Comparison of ENCODE assay signal across 36 cellular contexts in genomic region chr16:76199681-76200210, GRCh38.
"Had no signal": no experiment of that assay in that cellular context is flagged by ENCODE, and none has a peak within 500 bp of the region (broad histone marks: within the 10 kb centered on the region; RNA-seq: fewer than 3 reads in every experiment).

No MANE protein-coding gene starts in this region.

- H3K4me3 ChIP-seq: cardiac muscle cell, MG63, Peyer's patch had no signal

- H3K36me3 ChIP-seq: cardiac muscle cell, MG63, Peyer's patch, WERI-Rb-1 had no signal

- H3K27ac ChIP-seq: cardiac muscle cell, Peyer's patch, WERI-Rb-1 had no signal

- H3K9me3 ChIP-seq: MG63, Peyer's patch had no signal

- ATAC-seq: activated CD8-positive, alpha-beta memory T cell treated with anti-CD3 and anti-CD28 coated beads, Interleukin-2, amount 10 ng/mL, durations not matched to agents 7 days and 5 days; activated naive CD8-positive, alpha-beta T cell treated with anti-CD3 and anti-CD28 coated beads, Interleukin-2, amount 50 U/mL, for 24 hours; PC-3 had no signal

- H3K27me3 ChIP-seq: cardiac muscle cell, MG63, Peyer's patch had no signal

- H3K4me1 ChIP-seq: Peyer's patch had no signal

- DNase-seq: activated CD4-positive, alpha-beta memory T cell treated with anti-CD3 and anti-CD28 coated beads, Interleukin-2, amount 10 ng/mL, durations not matched to agents 7 days and 5 days; activated CD4-positive, alpha-beta T cell treated with anti-CD3 and anti-CD28 coated beads for 1 hour; activated CD4-positive, alpha-beta T cell treated with anti-CD3 and anti-CD28 coated beads for 48 hours; activated CD4-positive, CD25-positive, alpha-beta regulatory T cell; activated CD8-positive, alpha-beta memory T cell treated with anti-CD3 and anti-CD28 coated beads for 24 hours; activated CD8-positive, alpha-beta memory T cell treated with anti-CD3 and anti-CD28 coated beads, Interleukin-2, amount 10 ng/mL, durations not matched to agents 7 days and 5 days; activated CD8-positive, alpha-beta memory T cell treated with anti-CD3 and anti-CD28 coated beads, Interleukin-2, amount 50 U/mL, for 48 hours; activated effector memory CD4-positive, alpha-beta T cell treated with Interleukin-2 at 50 U/mL for 16 hours; activated naive CD4-positive, alpha-beta T cell treated with anti-CD3 and anti-CD28 coated beads, Interleukin-2, amount 10 ng/mL, durations not matched to agents 7 days and 5 days; activated naive CD8-positive, alpha-beta T cell treated with anti-CD3 and anti-CD28 coated beads, Interleukin-2, amount 50 U/mL, for 24 hours; activated T-cell treated with anti-CD3 and anti-CD28 coated beads, Interleukin-2, amount 50 U/mL, for 48 hours; anterior cingulate cortex; Kasumi-1; KG1; MG63; NCI-H1048; NCI-H1105 treated with DMSO at 0.1 percent for 48 hours; NCI-H1436; NCI-H1694; NCI-H1930; NCI-H2081 treated with DMSO at 0.1 percent for 48 hours; NCI-H226; NCI-H446 treated with DMSO at 0.1 percent for 48 hours; NCI-H524 treated with DMSO at 0.1 percent for 48 hours; NCI-H748 treated with DMSO at 0.1 percent for 48 hours; NK-92 treated with Interleukin-12 subunit alpha and Interleukin-12 subunit beta, amount 100 ng/mL, for 24 hours; PC-3; Peyer's patch; RPMI8226; SHP77 treated with DMSO at 0.1 percent for 48 hours; SW 1271; T-helper 1 cell; T-helper 2 cell; T-helper 9 cell; WERI-Rb-1 had no signal
